In the genomic region with DNA sequence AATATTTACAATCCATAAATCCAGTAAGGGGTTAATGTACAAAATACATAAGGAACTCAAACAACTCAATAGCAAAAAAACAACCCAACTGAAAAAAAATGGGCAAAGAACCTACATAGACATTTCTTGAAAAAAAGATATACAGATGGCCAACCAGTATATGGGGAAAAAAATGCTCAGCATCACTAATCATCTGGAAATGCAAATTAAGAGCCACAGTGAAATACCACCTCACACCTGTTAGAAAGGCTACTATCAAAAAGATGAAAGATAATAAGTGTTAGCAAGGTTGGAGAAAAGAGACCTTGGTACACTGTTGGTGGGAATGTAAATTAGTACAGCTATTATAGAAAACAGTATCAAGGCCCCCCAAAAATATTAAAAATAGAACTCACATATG, we compare ENCODE assay signal across 1 cellular context.
TF ChIP-seq lines count a peak whose summit lies in the region.

No MANE protein-coding gene starts in this region.

TF ChIP-seq in GM12878, 131 proteins besides CTCF, POLR2A, EP300 and RAD21:
- no peak for TF ChIP-seq IKZF1 (conservative IDR thresholded peaks at IDR 0.05)
- TF ChIP-seq MTA3 (IDR thresholded peaks at IDR 0.05; ENCODE audit: borderline replicate concordance, low read length): no peak
- no peak for TF ChIP-seq NR2F1 (conservative IDR thresholded peaks at IDR 0.05)
- no peak for TF ChIP-seq KAT2A (conservative IDR thresholded peaks at IDR 0.05; ENCODE audit: control insufficient read depth, low read depth, low read length)
- TF ChIP-seq ESRRA (IDR thresholded peaks at IDR 0.05; ENCODE audit: low read length): no peak
- TF ChIP-seq, protein P1, sequence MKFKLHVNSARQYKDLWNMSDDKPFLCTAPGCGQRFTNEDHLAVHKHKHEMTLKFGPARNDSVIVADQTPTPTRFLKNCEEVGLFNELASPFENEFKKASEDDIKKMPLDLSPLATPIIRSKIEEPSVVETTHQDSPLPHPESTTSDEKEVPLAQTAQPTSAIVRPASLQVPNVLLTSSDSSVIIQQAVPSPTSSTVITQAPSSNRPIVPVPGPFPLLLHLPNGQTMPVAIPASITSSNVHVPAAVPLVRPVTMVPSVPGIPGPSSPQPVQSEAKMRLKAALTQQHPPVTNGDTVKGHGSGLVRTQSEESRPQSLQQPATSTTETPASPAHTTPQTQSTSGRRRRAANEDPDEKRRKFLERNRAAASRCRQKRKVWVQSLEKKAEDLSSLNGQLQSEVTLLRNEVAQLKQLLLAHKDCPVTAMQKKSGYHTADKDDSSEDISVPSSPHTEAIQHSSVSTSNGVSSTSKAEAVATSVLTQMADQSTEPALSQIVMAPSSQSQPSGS (IDR thresholded peaks at IDR 0.05; ENCODE audit: low read length): no peak
- TF ChIP-seq RUNX3 (IDR thresholded peaks at IDR 0.05; ENCODE audit: low read length): no peak
- TF ChIP-seq ZNF384 (IDR thresholded peaks at IDR 0.05; ENCODE audit: borderline replicate concordance, low read depth, low read length): no peak
- no peak for TF ChIP-seq TBL1XR1 (IDR thresholded peaks at IDR 0.05; ENCODE audit: low read depth, low read length)
- no peak for TF ChIP-seq STAT1 (conservative IDR thresholded peaks at IDR 0.05)
- TF ChIP-seq MEF2B (IDR thresholded peaks at IDR 0.05; ENCODE audit: partially characterized antibody, poor library complexity, severe bottlenecking): no peak
- TF ChIP-seq POLR2AphosphoS2 (IDR thresholded peaks at IDR 0.05; ENCODE audit: low read depth, low read length): no peak
- TF ChIP-seq SREBF1 (IDR thresholded peaks at IDR 0.05; ENCODE audit: low read length): no peak
- TF ChIP-seq SUZ12 (IDR thresholded peaks at IDR 0.05; ENCODE audit: unreplicated experiment): no peak
